Comparison of ENCODE assay signal across 8 cellular contexts in genomic region chr15:73994912-73995622, GRCh38. TPM values are rescaled to one million over a fixed set of nuclear protein-coding genes. Genes with fewer than 3 reads are reported as not detected.
A peak's percentile ranks its signal among the peaks of the same experiment; 100 is the strongest.
DNase-seq lines count a peak whose midpoint lies in the region; ATAC-seq, FAIRE-seq and TF ChIP-seq lines count a peak whose summit lies in the region.

No MANE protein-coding gene starts in this region.

- intact Hi-C loops in endothelial cell of umbilical vein (cut with micrococcal nuclease), result loop anchor here (1.0 to 2.0 kb wide), 3 partner anchors 16 to 68 kb away; partner anchors contain the start of gene LOXL1

- H3K27ac Mint-ChIP-seq in activated CD8-positive, alpha-beta memory T cell treated with anti-CD3 and anti-CD28 coated beads, Interleukin-2, amount 10 ng/mL, durations not matched to agents 7 days and 5 days, result peak overlapping the region; percentile 86
- peak overlapping the region; percentile 81 to 96 (median 94) for H3K27ac Mint-ChIP-seq in nephron

- peaks cover 57% of the 10 kb centered on the region for H3K4me1 Mint-ChIP-seq in activated CD8-positive, alpha-beta memory T cell treated with anti-CD3 and anti-CD28 coated beads, Interleukin-2, amount 10 ng/mL, durations not matched to agents 7 days and 5 days
- peaks cover 48% of the 10 kb centered on the region for H3K4me1 Mint-ChIP-seq in nephron

- peak overlapping the region; percentile 83 for H3K4me3 Mint-ChIP-seq in activated CD8-positive, alpha-beta memory T cell treated with anti-CD3 and anti-CD28 coated beads, Interleukin-2, amount 10 ng/mL, durations not matched to agents 7 days and 5 days
- H3K4me3 Mint-ChIP-seq in nephron, result peak overlapping the region; percentile 91 to 97 (median 92)

- CTCF ChIA-PET in activated CD8-positive, alpha-beta memory T cell treated with anti-CD3 and anti-CD28 coated beads, Interleukin-2, amount 10 ng/mL, durations not matched to agents 7 days and 5 days (lab: Charles Lee), result interaction anchor here (0.8 to 12.7 kb wide), 7 partner anchors 10 to 54 kb away, joined by 3 to 147 read pairs (median 4); no protein-coding TSS in a partner anchor
- CTCF ChIA-PET in endothelial cell of umbilical vein (lab: Charles Lee), result interaction anchor here (0.7 to 4.0 kb wide), 15 partner anchors 8 to 53 kb away, joined by 3 to 65 read pairs (median 5); no protein-coding TSS in a partner anchor

- H2AFZ ChIP-seq in endothelial cell of umbilical vein (ENCODE audit: low read depth, low read length), result no peak overlapping the region

- H3K4me1 ChIP-seq in SJSA1 (replicated peaks) (peaks cover 48% of the 10 kb centered on the region), endothelial cell of umbilical vein (ENCODE audit: control insufficient read depth, extremely low read depth, insufficient read depth, low read length) (peaks cover 36% of the 10 kb centered on the region)

- H3K9me1 ChIP-seq in endothelial cell of umbilical vein (replicated peaks; ENCODE audit: control insufficient read depth, extremely low read depth, insufficient read depth, low read length), result no peaks in the 10 kb centered on the region

- POLR2A ChIA-PET in endothelial cell of umbilical vein (lab: Charles Lee), result interaction anchor here (0.7 to 1.5 kb wide), 4 partner anchors 12 to 20 kb away, joined by 3 read pairs; no protein-coding TSS in a partner anchor

- H3K4me2 ChIP-seq in endothelial cell of umbilical vein (ENCODE audit: insufficient read depth, low read length), result peak overlapping the region; percentile 97

- peak; percentile 56 for DNase-seq in activated CD8-positive, alpha-beta memory T cell treated with anti-CD3 and anti-CD28 coated beads, Interleukin-2, amount 10 ng/mL, durations not matched to agents 7 days and 5 days
- no peak for DNase-seq in activated CD8-positive, alpha-beta memory T cell treated with anti-CD3 and anti-CD28 coated beads, Interleukin-2, amount 50 U/mL, for 48 hours
- DNase-seq in SJSA1 (ENCODE audit: low read depth in 1 of 2, low spot score in 2 of 2) (peak; percentile 28 to 32), endothelial cell of umbilical vein (ENCODE audit: low read depth, low spot score) (no peak), islet precursor cell (no peak), GDM1 (lab: John Stamatoyannopoulos, UW) (no peak)

- no peaks in the 10 kb centered on the region for H3K9me3 Mint-ChIP-seq in activated CD8-positive, alpha-beta memory T cell treated with anti-CD3 and anti-CD28 coated beads, Interleukin-2, amount 10 ng/mL, durations not matched to agents 7 days and 5 days (ENCODE audit: low read depth)
- no peaks in the 10 kb centered on the region for H3K9me3 Mint-ChIP-seq in nephron

- H3K27me3 Mint-ChIP-seq in activated CD8-positive, alpha-beta memory T cell treated with anti-CD3 and anti-CD28 coated beads, Interleukin-2, amount 10 ng/mL, durations not matched to agents 7 days and 5 days, result no peaks in the 10 kb centered on the region
- no peaks in the 10 kb centered on the region for H3K27me3 Mint-ChIP-seq in nephron (ENCODE audit: low read depth)

- H3K4me3 ChIP-seq in SJSA1 (peak overlapping the region; percentile 63), endothelial cell of umbilical vein (replicated peaks in 1 of 3; ENCODE audit: insufficient read depth in 1 of 3, low read depth in 1 of 3, low read length in 3 of 3) (peak overlapping the region; percentile 86 to 96 (median 92))

- no peak for ATAC-seq in activated CD8-positive, alpha-beta memory T cell treated with anti-CD3 and anti-CD28 coated beads, Interleukin-2, amount 10 ng/mL, durations not matched to agents 7 days and 5 days
- no peak for ATAC-seq in HG02973 (IDR thresholded peaks at IDR 0.05; ENCODE audit: unreplicated experiment)

- peak; percentile 23 for TF ChIP-seq POLR2A in endothelial cell of umbilical vein (IDR thresholded peaks at IDR 0.05; ENCODE audit: low read depth, low read length)

- dilution Hi-C loops in endothelial cell of umbilical vein (cut with MboI; ENCODE audit: extremely low pct_ligation_motif_present, low sequenced_read_pairs), result no loop called here

- FAIRE-seq in endothelial cell of umbilical vein (lab: Jason Lieb, UNC), result peak; percentile 76

- H3K36me3 Mint-ChIP-seq in activated CD8-positive, alpha-beta memory T cell treated with anti-CD3 and anti-CD28 coated beads, Interleukin-2, amount 10 ng/mL, durations not matched to agents 7 days and 5 days, result peaks cover 37% of the 10 kb centered on the region
- H3K36me3 Mint-ChIP-seq in nephron (ENCODE audit: low read depth), result peaks cover 5% of the 10 kb centered on the region

- TF ChIP-seq CTCF in endothelial cell of umbilical vein (IDR thresholded peaks at IDR 0.05; ENCODE audit: extremely low read depth in 1 of 2, insufficient read depth in 1 of 2, low read depth in 1 of 2, low read length in 2 of 2) (no peak), nephron (IDR thresholded peaks at IDR 0.05; ENCODE audit: unreplicated experiment in 3 of 3) (no peak)

- BruUV-seq in endothelial cell of umbilical vein (replicated peaks; lab: Mats Ljungman, UMichigan), result no TSS peak

- no peaks in the 10 kb centered on the region for H3K9me3 ChIP-seq in SJSA1 (replicated peaks)
- no peaks in the 10 kb centered on the region for H3K9me3 ChIP-seq in endothelial cell of umbilical vein (replicated peaks; ENCODE audit: control insufficient read depth, insufficient read depth, low read length)

- H3K27me3 ChIP-seq in SJSA1 (replicated peaks) (no peaks in the 10 kb centered on the region), endothelial cell of umbilical vein (ENCODE audit: control insufficient read depth in 2 of 2, insufficient read depth in 2 of 2, low read length in 2 of 2) (no peaks in the 10 kb centered on the region)

- H4K20me1 ChIP-seq in endothelial cell of umbilical vein (replicated peaks; ENCODE audit: control insufficient read depth, extremely low read depth, insufficient read depth, low read length), result no peaks in the 10 kb centered on the region

- H3K36me3 ChIP-seq in SJSA1 (peaks cover 28% of the 10 kb centered on the region), endothelial cell of umbilical vein (ENCODE audit: control insufficient read depth in 2 of 2, extremely low read depth in 1 of 2, insufficient read depth in 2 of 2, low read length in 2 of 2) (peaks cover 5 to 9% of the 10 kb centered on the region in 2 experiments)

- H3K27ac ChIP-seq in SJSA1, result peak overlapping the region; percentile 63
- H3K27ac ChIP-seq in endothelial cell of umbilical vein (ENCODE audit: insufficient read depth, low read depth, low read length), result peak overlapping the region; percentile 34

- H3K79me2 ChIP-seq in endothelial cell of umbilical vein (ENCODE audit: control insufficient read depth, insufficient read depth, low read length), result peaks cover 50% of the 10 kb centered on the region

- peak overlapping the region; percentile 84 for H3K9ac ChIP-seq in endothelial cell of umbilical vein (replicated peaks; ENCODE audit: extremely low read depth, insufficient read depth, low read length)

TF ChIP-seq in endothelial cell of umbilical vein, 7 proteins besides CTCF, POLR2A, EP300 and RAD21:
- no peak for TF ChIP-seq MAX (IDR thresholded peaks at IDR 0.05; ENCODE audit: insufficient read depth, insufficient read length)
- TF ChIP-seq MYC (IDR thresholded peaks at IDR 0.05; ENCODE audit: low read depth, low read length), result no peak
- no peak for TF ChIP-seq POLR2AphosphoS5 (IDR thresholded peaks at IDR 0.05; ENCODE audit: insufficient read depth, low read depth, low read length)
- no peak for TF ChIP-seq EZH2 (IDR thresholded peaks at IDR 0.05; ENCODE audit: borderline replicate concordance, low read depth, low read length, severe bottlenecking)
- TF ChIP-seq GATA2 (IDR thresholded peaks at IDR 0.05; ENCODE audit: insufficient read depth, insufficient read length, low read depth, low read length), result no peak

RNA-seq across cellular contexts. Expression of gene PML, which starts 0.6 kb away (rescaled TPM):
- total RNA-seq in activated CD8-positive, alpha-beta memory T cell treated with anti-CD3 and anti-CD28 coated beads, Interleukin-2, amount 10 ng/mL, durations not matched to agents 7 days and 5 days, result 100 to 1,000 TPM; 104 to 152 TPM
- total RNA-seq in SJSA1 (2014; rRNA removed; shearing (Covaris generic)), result 27.1 and 41.6 TPM in 2 replicates
- total RNA-seq in endothelial cell of umbilical vein, result 77.4 and 79.6 TPM in 2 replicates
- 30.4 and 32.2 TPM in 2 replicates for polyA plus RNA-seq in endothelial cell of umbilical vein
- 25.0 and 30.4 TPM in 2 replicates for polyA plus RNA-seq in endothelial cell of umbilical vein (2011; cell fraction: cytosol; rRNA removed)
- polyA plus RNA-seq in endothelial cell of umbilical vein (2011; cell fraction: nucleus; rRNA removed), result 48.2 and 54.1 TPM in 2 replicates
- 50.1 and 59.6 TPM in 2 replicates for polyA plus RNA-seq in endothelial cell of umbilical vein (2012)
- polyA minus RNA-seq in endothelial cell of umbilical vein, result 25.2 and 25.4 TPM in 2 replicates
- 15.3 TPM for polyA minus RNA-seq in endothelial cell of umbilical vein (2011; cell fraction: cytosol; rRNA and poly(A)+ RNA removed)
- 23.1 and 27.4 TPM in 2 replicates for polyA minus RNA-seq in endothelial cell of umbilical vein (2011; cell fraction: nucleus; rRNA and poly(A)+ RNA removed)

RNA-seq across cellular contexts. Expression of gene STOML1, which starts 3.0 kb away (rescaled TPM):
- 1 to 10 TPM; 7.9 to 8.6 TPM for total RNA-seq in activated CD8-positive, alpha-beta memory T cell treated with anti-CD3 and anti-CD28 coated beads, Interleukin-2, amount 10 ng/mL, durations not matched to agents 7 days and 5 days
- total RNA-seq in SJSA1 (2014; rRNA removed; shearing (Covaris generic)), result 21.1 and 22.4 TPM in 2 replicates
- total RNA-seq in endothelial cell of umbilical vein, result 12.4 and 12.9 TPM in 2 replicates
- polyA plus RNA-seq in endothelial cell of umbilical vein, result 15.4 and 16.7 TPM in 2 replicates
- 11.6 and 15.3 TPM in 2 replicates for polyA plus RNA-seq in endothelial cell of umbilical vein (2011; cell fraction: cytosol; rRNA removed)
- 12.1 and 12.5 TPM in 2 replicates for polyA plus RNA-seq in endothelial cell of umbilical vein (2011; cell fraction: nucleus; rRNA removed)
- 6.2 and 6.9 TPM in 2 replicates for polyA plus RNA-seq in endothelial cell of umbilical vein (2012)
- 10.3 and 10.5 TPM in 2 replicates for polyA minus RNA-seq in endothelial cell of umbilical vein
- 2.0 TPM for polyA minus RNA-seq in endothelial cell of umbilical vein (2011; cell fraction: cytosol; rRNA and poly(A)+ RNA removed)
- 2.3 and 2.5 TPM in 2 replicates for polyA minus RNA-seq in endothelial cell of umbilical vein (2011; cell fraction: nucleus; rRNA and poly(A)+ RNA removed)

Comparison
In these comparisons a context has a peak if more than half of its experiments do, and no peak if none do; other contexts are left out.
1. DNase-seq: peak in activated CD8-positive, alpha-beta memory T cell treated with anti-CD3 and anti-CD28 coated beads, Interleukin-2, amount 10 ng/mL, durations not matched to agents 7 days and 5 days (single experiment) and SJSA1 (2 of 2); none in activated CD8-positive, alpha-beta memory T cell treated with anti-CD3 and anti-CD28 coated beads, Interleukin-2, amount 50 U/mL, for 48 hours (single experiment), endothelial cell of umbilical vein (single experiment), islet precursor cell (single experiment) and GDM1 (single experiment).